ENCODE assay signal across 8 cellular contexts in the genomic region with DNA sequence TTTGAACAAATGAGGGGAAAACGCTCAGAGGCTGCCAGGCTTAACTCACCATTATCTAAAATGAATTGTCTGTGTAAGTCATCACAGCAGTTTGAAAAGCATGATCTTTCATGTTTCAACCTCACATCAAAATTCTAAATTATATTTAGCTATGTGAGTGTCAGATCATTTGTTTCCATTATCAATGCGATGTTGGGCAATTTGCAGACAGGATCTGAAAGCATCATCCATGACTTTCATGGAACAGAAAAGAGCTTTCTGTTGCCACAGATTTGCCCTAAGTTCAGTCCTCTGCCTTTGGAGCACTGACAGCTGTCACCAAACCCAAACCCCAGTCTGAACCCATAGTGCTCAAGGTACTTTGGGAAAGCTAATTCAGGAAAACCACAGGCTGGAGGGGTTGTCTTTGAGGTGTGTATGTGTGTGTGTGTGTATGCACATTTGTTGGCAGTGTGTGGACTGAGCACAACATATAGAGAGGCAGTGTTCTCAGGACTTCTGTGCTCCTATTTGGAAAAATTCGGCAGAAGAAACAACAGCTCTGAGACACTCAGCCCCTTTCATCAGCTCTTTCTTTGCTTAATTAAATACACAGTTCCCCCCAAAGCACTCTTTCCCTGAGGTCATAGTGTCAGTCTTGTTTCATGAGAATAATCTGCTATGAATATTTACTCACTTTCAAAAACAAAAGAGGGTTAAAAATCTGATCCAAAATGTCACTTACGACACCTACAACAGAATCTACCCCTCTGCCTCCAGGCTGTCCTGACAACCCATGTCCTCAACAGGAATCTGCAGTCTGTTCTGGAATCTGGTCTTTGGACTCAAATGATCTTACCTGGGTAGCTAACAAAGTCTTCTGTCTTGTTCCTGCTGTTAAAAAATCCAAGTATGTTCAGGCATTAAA.
A peak's percentile ranks its signal among the peaks of the same experiment; 100 is the strongest.
DNase-seq lines count a peak whose midpoint lies in the region; ATAC-seq and TF ChIP-seq lines count a peak whose summit lies in the region.

No MANE protein-coding gene starts in this region.

- H3K4me3 ChIP-seq in Peyer's patch (no peak overlapping the region), esophagus squamous epithelium (peak overlapping the region in 1 of 4 donors; percentile 31), gastrocnemius medialis (peak overlapping the region in 3 of 4 donors; percentile 17 to 37 (median 20)), WERI-Rb-1 (ENCODE audit: low read depth, low read length) (no peak overlapping the region)

- intact Hi-C loops in esophagus squamous epithelium (cut with DNase I) = no loop called here
- intact Hi-C loops in gastrocnemius medialis (cut with DNase I; ENCODE audit: low total_unique reads) = no loop called here

- TF ChIP-seq POLR2A in GM15510 (IDR thresholded peaks at IDR 0.05; ENCODE audit: borderline replicate concordance, extremely low read depth, insufficient read length) (peak; percentile 16), Peyer's patch (IDR thresholded peaks at IDR 0.05) (no peak), esophagus squamous epithelium (IDR thresholded peaks at IDR 0.05) (no peak), gastrocnemius medialis (IDR thresholded peaks at IDR 0.05) (no peak)

- 44 to 45% methylated on average over 4 of the region's 4 CpGs for WGBS in esophagus squamous epithelium, 2 donors

- TF ChIP-seq CTCF in Peyer's patch (IDR thresholded peaks at IDR 0.05) (no peak), esophagus squamous epithelium (IDR thresholded peaks at IDR 0.05) (no peak), gastrocnemius medialis (IDR thresholded peaks at IDR 0.05 in 4 of 5, conservative IDR thresholded peaks at IDR 0.05 in 1 of 5) (no peak), WERI-Rb-1 (IDR thresholded peaks at IDR 0.05; ENCODE audit: low read depth, low read length) (no peak)

- H3K9me3 ChIP-seq in Peyer's patch (no peaks in the 10 kb centered on the region), esophagus squamous epithelium (no peaks in the 10 kb centered on the region), gastrocnemius medialis (no peaks in the 10 kb centered on the region), WERI-Rb-1 (ENCODE audit: severe bottlenecking) (no peaks in the 10 kb centered on the region)

- DNase-seq in Peyer's patch (no peak), esophagus squamous epithelium (lab: John Stamatoyannopoulos, UW) (no peak), gastrocnemius medialis (no peak), epidermal melanocyte (ENCODE audit: insufficient read length, low spot score) (no peak), hepatic stellate cell (ENCODE audit: low spot score) (no peak), WERI-Rb-1 (no peak), SHP77 treated with DMSO at 0.1 percent for 48 hours (lab: John Stamatoyannopoulos, UW) (no peak)

- H3K36me3 ChIP-seq in Peyer's patch = no peaks in the 10 kb centered on the region
- peaks cover 0 to 14% (median 0%) of the 10 kb centered on the region in 3 donors for H3K36me3 ChIP-seq in esophagus squamous epithelium
- no peaks in the 10 kb centered on the region for H3K36me3 ChIP-seq in gastrocnemius medialis
- no peaks in the 10 kb centered on the region for H3K36me3 ChIP-seq in WERI-Rb-1

- in situ Hi-C loops in gastrocnemius medialis (cut with MboI; ENCODE audit: low sequenced_read_pairs in 4 of 4) = no loop called here

- peak overlapping the region in 3 of 4 donors; percentile 61 to 82 (median 79) for H3K27ac ChIP-seq in Peyer's patch
- peak overlapping the region; percentile 73 to 96 (median 83) for H3K27ac ChIP-seq in esophagus squamous epithelium
- peak overlapping the region; percentile 91 to 97 (median 94) for H3K27ac ChIP-seq in gastrocnemius medialis
- H3K27ac ChIP-seq in WERI-Rb-1 = no peak overlapping the region

- ATAC-seq in gastrocnemius medialis = no peak

- H3K4me1 ChIP-seq in Peyer's patch = peaks cover 0 to 73% (median 8%) of the 10 kb centered on the region in 4 donors
- peaks cover 23 to 99% (median 42%) of the 10 kb centered on the region in 3 donors for H3K4me1 ChIP-seq in esophagus squamous epithelium
- peaks cover 94 to 100% of the 10 kb centered on the region in 2 donors for H3K4me1 ChIP-seq in gastrocnemius medialis

- no peaks in the 10 kb centered on the region for H3K27me3 ChIP-seq in Peyer's patch
- H3K27me3 ChIP-seq in esophagus squamous epithelium = no peaks in the 10 kb centered on the region
- no peaks in the 10 kb centered on the region for H3K27me3 ChIP-seq in gastrocnemius medialis
- no peaks in the 10 kb centered on the region for H3K27me3 ChIP-seq in WERI-Rb-1 (ENCODE audit: insufficient read depth, low read depth, severe bottlenecking)

Comparison
In these comparisons a context has a peak if more than half of its experiments do, and no peak if none do; other contexts are left out.
1. H3K4me3 ChIP-seq: peak in gastrocnemius medialis (3 of 4); none in Peyer's patch (0 of 4) and WERI-Rb-1 (single experiment).